Comparison of ENCODE assay signal across 19 cellular contexts in the genomic region with DNA sequence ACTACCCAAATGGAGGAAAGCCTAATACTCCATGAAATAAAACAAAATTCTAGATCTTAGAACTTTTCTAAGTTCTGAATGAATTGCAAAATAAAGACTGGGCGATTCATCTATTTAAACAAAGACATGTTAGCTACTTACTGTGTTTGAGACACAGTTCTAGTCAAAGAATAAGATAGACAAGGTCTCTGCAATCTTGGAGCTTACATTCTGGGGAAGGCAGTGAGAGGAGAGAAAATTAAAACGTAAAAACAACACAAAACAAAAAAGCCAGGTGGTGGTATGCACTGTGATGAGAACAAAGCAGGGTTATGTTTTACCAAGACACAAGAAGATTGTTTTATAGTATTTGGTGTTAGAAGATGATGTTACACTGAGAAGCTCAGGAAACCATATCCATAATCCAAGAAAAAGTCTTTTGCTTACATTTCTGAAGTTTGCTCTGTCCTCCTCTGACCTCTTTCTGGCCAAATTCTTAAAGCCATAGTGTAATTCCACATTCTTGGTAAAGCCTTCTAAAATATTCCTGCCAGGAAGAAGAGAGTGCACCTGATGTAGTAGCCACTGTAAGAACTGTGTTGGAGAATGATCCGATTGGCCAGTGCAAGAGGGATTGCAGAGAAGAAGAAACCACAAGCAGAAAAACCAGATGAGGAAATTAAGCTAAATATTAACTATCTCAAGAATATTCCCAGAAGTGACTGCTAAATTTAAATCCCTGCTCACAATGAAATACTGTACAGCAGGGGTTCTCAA.
DNase-seq lines count a peak whose midpoint lies in the region; ATAC-seq, FAIRE-seq and TF ChIP-seq lines count a peak whose summit lies in the region.
"Had no signal": no experiment of that assay in that cellular context is flagged by ENCODE, and none has a peak within 500 bp of the region (broad histone marks: within the 10 kb centered on the region; RNA-seq: fewer than 3 reads in every experiment).

No MANE protein-coding gene starts in this region.

- H3K27ac ChIP-seq in A549 (peak overlapping the region; percentile 49 to 74), HepG2 (ENCODE audit: extremely low read length, insufficient read depth, low read length) (no peak overlapping the region)
- H3K27ac ChIP-seq: BLaER1 treated with 17β-estradiol and CSF1 and Interleukin-3, amounts not matched to agents 10 nM and 100 nM; esophagus muscularis mucosa; spleen had no signal

- POLR2A ChIA-PET in A549 (lab: Yijun Ruan, JAX) (no interaction called here), HepG2 (lab: Yijun Ruan, JAX) (interaction anchor here (0.6 to 2.1 kb wide), 6 partner anchors 9 to 228 kb away, joined by 3 to 15 read pairs (median 4); no protein-coding TSS in a partner anchor)

- no peak overlapping the region for H2AFZ ChIP-seq in HepG2 (ENCODE audit: low read length)

- ATAC-seq in A549 (peak in 1 of 2 experiments; percentile 62; a peak in 3 of 6 replicates), HepG2 (no peak), Right ventricle myocardium inferior (no peak)
- ATAC-seq: activated CD8-positive, alpha-beta memory T cell treated with anti-CD3 and anti-CD28 coated beads, Interleukin-2, amount 10 ng/mL, durations not matched to agents 7 days and 5 days had no signal

- H3K4me1 ChIP-seq in A549 (peaks cover 22% of the 10 kb centered on the region), HepG2 (ENCODE audit: insufficient read depth, low read length) (peaks cover 16% of the 10 kb centered on the region)
- H3K4me1 ChIP-seq: spleen had no signal

- WGBS in A549 (ENCODE audit: missing lambda C conversion rate): 45% methylated on average over 3 of the region's 3 CpGs
- 72% methylated on average over 3 of the region's 3 CpGs for WGBS in HepG2 (ENCODE audit: low lambda C conversion rate)

- H3K9me3 ChIP-seq in A549 (peaks cover under 1% of the 10 kb centered on the region; the same call in 1 of the 3 replicates), HepG2 (ENCODE audit: low read length) (no peaks in the 10 kb centered on the region), MG63 (peaks cover 10% of the 10 kb centered on the region)
- H3K9me3 ChIP-seq: BLaER1 treated with 17β-estradiol and CSF1 and Interleukin-3, amounts not matched to agents 10 nM and 100 nM had no signal

- H3K4me2 ChIP-seq in A549 (peak overlapping the region; percentile 50), HepG2 (ENCODE audit: low read depth, low read length) (peak overlapping the region; percentile 55)

- DNase-seq in A549 (ENCODE audit: low read depth in 1 of 2, low spot score in 1 of 2): peak in 1 of 2 experiments; percentile 46
- DNase-seq in HT-29 (ENCODE audit: low spot score): peak; percentile 26
- DNase-seq in epithelial cell of proximal tubule (ENCODE audit: low read depth): peak; percentile 71
- peak; percentile 28 for DNase-seq in HepG2 (ENCODE audit: low spot score)
- DNase-seq in KG1 (lab: John Stamatoyannopoulos, UW): no peak
- DNase-seq in DMS153 treated with DMSO at 0.1 percent for 48 hours (lab: John Stamatoyannopoulos, UW; ENCODE audit: unreplicated experiment): no peak
- DNase-seq in Right ventricle myocardium inferior (ENCODE audit: missing footprints): no peak
- no peak for DNase-seq in MG63
- DNase-seq: activated CD4-positive, alpha-beta T cell treated with anti-CD3 and anti-CD28 coated beads for 4 hours; activated CD8-positive, alpha-beta memory T cell treated with anti-CD3 and anti-CD28 coated beads, Interleukin-2, amount 10 ng/mL, durations not matched to agents 7 days and 5 days; caudate nucleus; KBM-7; NCI-H1092; NCI-H2081 treated with DMSO at 0.1 percent for 48 hours; NCI-H510A; spleen had no signal

- no peaks in the 10 kb centered on the region for H3K79me2 ChIP-seq in HepG2 (ENCODE audit: insufficient read depth, low read length)

- TF ChIP-seq EP300 in A549 (IDR thresholded peaks at IDR 0.05): no peak
- TF ChIP-seq EP300 in HepG2 (IDR thresholded peaks at IDR 0.05; ENCODE audit: low read depth in 2 of 2, low read length in 2 of 2): no peak
- TF ChIP-seq EP300 in HepG2 (CRISPR knock-in tag; IDR thresholded peaks at IDR 0.05; ENCODE audit: borderline replicate concordance): no peak

- in situ Hi-C loops in HepG2 (cut with HindIII; ENCODE audit: extremely low pct_ligation_motif_present, low pct_unique_long_range_greater_than_20kb): no loop called here

- H4K20me1 ChIP-seq in HepG2 (ENCODE audit: insufficient read depth, low read length): no peaks in the 10 kb centered on the region
- H4K20me1 ChIP-seq: BLaER1 treated with 17β-estradiol and CSF1 and Interleukin-3, amounts not matched to agents 10 nM and 100 nM had no signal

- TF ChIP-seq POLR2A in A549 (IDR thresholded peaks at IDR 0.05; ENCODE audit: low read length) (no peak), HepG2 (IDR thresholded peaks at IDR 0.05; ENCODE audit: insufficient read depth in 1 of 2, low read depth in 2 of 2, low read length in 2 of 2) (no peak)

- TF ChIP-seq RAD21 in A549 (conservative IDR thresholded peaks at IDR 0.05 in 1 of 2, IDR thresholded peaks at IDR 0.05 in 1 of 2) (no peak), HepG2 (CRISPR knock-in tag; IDR thresholded peaks at IDR 0.05) (no peak)

- BruUV-seq in HepG2 (replicated peaks; lab: Mats Ljungman, UMichigan): TSS peak; percentile 86

- H3K36me3 ChIP-seq in HepG2 (replicated peaks in 1 of 2; ENCODE audit: control insufficient read depth in 1 of 2, insufficient read depth in 2 of 2, low read length in 2 of 2) (no peaks in the 10 kb centered on the region), MG63 (peaks cover 18% of the 10 kb centered on the region)
- H3K36me3 ChIP-seq: BLaER1 treated with 17β-estradiol and CSF1 and Interleukin-3, amounts not matched to agents 10 nM and 100 nM; esophagus muscularis mucosa; spleen had no signal

- intact Hi-C loops in HepG2 (cut with micrococcal nuclease; ENCODE audit: unreplicated experiment): no loop called here
- intact Hi-C loops in Right ventricle myocardium inferior (cut with DNase I): no loop called here

- H3K27me3 ChIP-seq in HepG2 (ENCODE audit: control insufficient read depth in 1 of 2, insufficient read depth in 2 of 2, low read length in 2 of 2): no peaks in the 10 kb centered on the region
- H3K27me3 ChIP-seq in MG63: no peaks in the 10 kb centered on the region
- H3K27me3 ChIP-seq: BLaER1 treated with 17β-estradiol and CSF1 and Interleukin-3, amounts not matched to agents 10 nM and 100 nM; esophagus muscularis mucosa; spleen had no signal

- CTCF ChIA-PET in A549 (lab: Yijun Ruan, JAX): interaction anchor here (0.9 to 1.3 kb wide), 4 partner anchors 9 to 253 kb away, joined by 3 to 4 read pairs (median 3); a partner anchor contains a TSS
- CTCF ChIA-PET in HepG2 (lab: Yijun Ruan, JAX; ENCODE audit: low intra/inter-chr PET ratio, low total read pairs): no interaction called here

- H3K9ac ChIP-seq in HepG2 (ENCODE audit: insufficient read depth, low read depth, low read length): peak overlapping the region; percentile 48; the same call in 1 of the 2 replicates
- H3K9ac ChIP-seq: BLaER1 treated with 17β-estradiol and CSF1 and Interleukin-3, amounts not matched to agents 10 nM and 100 nM had no signal

- TF ChIP-seq CTCF in A549 (IDR thresholded peaks at IDR 0.05) (no peak), epithelial cell of proximal tubule (conservative IDR thresholded peaks at IDR 0.05; ENCODE audit: low read depth, low read length) (no peak), HepG2 (CRISPR knock-in tag; IDR thresholded peaks at IDR 0.05) (no peak)

- H3K4me3 ChIP-seq in A549 (0 out of 3 replicates have a peak overlapping the region, but pooled peaks have one; percentile 19), epithelial cell of proximal tubule (ENCODE audit: low read depth, low read length) (peak overlapping the region; percentile 51), HepG2 (replicated peaks in 1 of 3; ENCODE audit: insufficient read depth in 1 of 3, low read depth in 2 of 3, low read length in 3 of 3) (peak overlapping the region in 1 of 3 experiments; percentile 4; a peak in 2 of 6 replicates), MG63 (no peak overlapping the region)
- H3K4me3 ChIP-seq: BLaER1 treated with 17β-estradiol and CSF1 and Interleukin-3, amounts not matched to agents 10 nM and 100 nM; esophagus muscularis mucosa; spleen had no signal

- FAIRE-seq in A549 (lab: Jason Lieb, UNC) (peak; percentile 79), HepG2 (lab: Jason Lieb, UNC) (no peak)
- FAIRE-seq: urothelium cell line had no signal

TF ChIP-seq in A549, 52 proteins besides CTCF, POLR2A, EP300 and RAD21 (continues in another document):
- TF ChIP-seq NFE2L2 (conservative IDR thresholded peaks at IDR 0.05; ENCODE audit: low read length): no peak
- TF ChIP-seq, protein P1, sequence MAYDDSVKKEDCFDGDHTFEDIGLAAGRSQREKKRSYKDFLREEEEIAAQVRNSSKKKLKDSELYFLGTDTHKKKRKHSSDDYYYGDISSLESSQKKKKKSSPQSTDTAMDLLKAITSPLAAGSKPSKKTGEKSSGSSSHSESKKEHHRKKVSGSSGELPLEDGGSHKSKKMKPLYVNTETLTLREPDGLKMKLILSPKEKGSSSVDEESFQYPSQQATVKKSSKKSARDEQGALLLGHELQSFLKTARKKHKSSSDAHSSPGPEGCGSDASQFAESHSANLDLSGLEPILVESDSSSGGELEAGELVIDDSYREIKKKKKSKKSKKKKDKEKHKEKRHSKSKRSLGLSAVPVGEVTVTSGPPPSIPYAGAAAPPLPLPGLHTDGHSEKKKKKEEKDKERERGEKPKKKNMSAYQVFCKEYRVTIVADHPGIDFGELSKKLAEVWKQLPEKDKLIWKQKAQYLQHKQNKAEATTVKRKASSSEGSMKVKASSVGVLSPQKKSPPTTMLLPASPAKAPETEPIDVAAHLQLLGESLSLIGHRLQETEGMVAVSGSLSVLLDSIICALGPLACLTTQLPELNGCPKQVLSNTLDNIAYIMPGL (CRISPR knock-in tag; IDR thresholded peaks at IDR 0.05; ENCODE audit: borderline replicate concordance): no peak

TF ChIP-seq in HepG2, 621 proteins besides CTCF, POLR2A, EP300 and RAD21 (continues in another document):
- no peak for TF ChIP-seq ZNF24 (IDR thresholded peaks at IDR 0.05)
- TF ChIP-seq MEIS1 (CRISPR knock-in tag; IDR thresholded peaks at IDR 0.05; ENCODE audit: borderline replicate concordance): no peak
- no peak for TF ChIP-seq SOX13 (IDR thresholded peaks at IDR 0.05)
- peak in 1 of 2 experiments; percentile 6; a peak in 1 of 4 replicates for TF ChIP-seq SOX13 (CRISPR knock-in tag; conservative IDR thresholded peaks at IDR 0.05 in 1 of 2, IDR thresholded peaks at IDR 0.05 in 1 of 2)
- TF ChIP-seq NCOA2 (CRISPR knock-in tag; IDR thresholded peaks at IDR 0.05): peak; percentile 45; the same call in 1 of the 2 replicates

Comparison
In these comparisons a context has a peak if more than half of its experiments do, and no peak if none do; other contexts are left out.
1. DNase-seq: peak in HT-29 (single experiment), epithelial cell of proximal tubule (single experiment) and HepG2 (single experiment); none in KG1 (single experiment), DMS153 treated with DMSO at 0.1 percent for 48 hours (single experiment), Right ventricle myocardium inferior (single experiment) and MG63 (single experiment).